ENCODE assay signal across 24 cellular contexts in the genomic region with DNA sequence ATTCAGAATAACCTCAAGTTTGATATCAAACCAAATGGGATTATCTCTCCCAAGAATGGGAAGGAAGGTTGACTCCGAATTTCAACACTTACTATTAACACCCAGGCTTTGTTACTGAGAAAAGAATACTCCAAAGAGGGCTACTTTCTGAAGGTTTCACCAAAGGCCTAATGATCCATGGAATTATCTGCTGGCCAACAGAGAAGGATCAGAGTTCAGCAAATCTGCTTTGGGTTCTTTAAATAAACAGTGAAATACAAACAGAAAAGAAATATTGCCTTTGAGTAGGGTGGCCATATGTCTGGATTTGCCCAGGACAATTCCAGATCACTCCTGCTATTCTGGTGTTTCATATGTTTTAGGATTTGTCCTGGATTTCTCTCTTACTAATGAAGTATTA.
"Had no signal": no experiment of that assay in that cellular context is flagged by ENCODE, and none has a peak within 500 bp of the region (broad histone marks: within the 10 kb centered on the region; RNA-seq: fewer than 3 reads in every experiment).

No MANE protein-coding gene starts in this region.

- H3K9me3 ChIP-seq: colonic mucosa, esophagus squamous epithelium, gastrocnemius medialis, lower lobe of right lung had no signal

- H3K36me3 ChIP-seq: colonic mucosa, esophagus squamous epithelium, gastrocnemius medialis, heart right ventricle, left ventricle myocardium inferior, lower lobe of right lung had no signal

- DNase-seq: cerebellar nuclear complex; colonic mucosa; cortex of kidney; effector CD8-positive, alpha-beta T cell; effector memory CD8-positive, alpha-beta T cell; endodermal cell; erythroblast; esophagus squamous epithelium; foreskin fibroblast; foreskin melanocyte; gastrocnemius medialis; glutamatergic neuron; head of caudate nucleus; heart right ventricle; hypothalamus; immature natural killer cell; islet precursor cell; left cardiac atrium; left ventricle myocardium inferior; lower lobe of right lung; mesendoderm; midbrain had no signal

- ATAC-seq: effector memory CD8-positive, alpha-beta T cell; esophagus mucosa; gastrocnemius medialis; heart right ventricle; left cardiac atrium; lower lobe of right lung had no signal

- H3K4me1 ChIP-seq: colonic mucosa, gastrocnemius medialis, heart right ventricle, left ventricle myocardium inferior, lower lobe of right lung had no signal

- H3K4me3 ChIP-seq: colonic mucosa, esophagus squamous epithelium, gastrocnemius medialis, heart right ventricle, left ventricle myocardium inferior, lower lobe of right lung had no signal

- H3K27me3 ChIP-seq: colonic mucosa, esophagus squamous epithelium, gastrocnemius medialis, heart right ventricle had no signal

- H3K27ac ChIP-seq: colonic mucosa, epithelial cell of prostate, esophagus squamous epithelium, gastrocnemius medialis, heart right ventricle, left ventricle myocardium inferior, lower lobe of right lung had no signal
